15 cellular contexts compared by ENCODE assay signal in genomic region chr4:15040916-15041463, GRCh38. TPM values are rescaled to one million over a fixed set of nuclear protein-coding genes. Genes with fewer than 3 reads are reported as not detected.
DNase-seq lines count a peak whose midpoint lies in the region; ATAC-seq, FAIRE-seq and TF ChIP-seq lines count a peak whose summit lies in the region.
"Had no signal": no experiment of that assay in that cellular context is flagged by ENCODE, and none has a peak within 500 bp of the region (broad histone marks: within the 10 kb centered on the region; RNA-seq: fewer than 3 reads in every experiment).

No MANE protein-coding gene starts in this region.

- peaks cover 2 to 3% of the 10 kb centered on the region in 2 experiments for H3K36me3 ChIP-seq in keratinocyte (ENCODE audit: control insufficient read depth in 2 of 2, extremely low read depth in 1 of 2, insufficient read depth in 2 of 2, low read length in 2 of 2)
- no peaks in the 10 kb centered on the region for H3K36me3 ChIP-seq in thoracic aorta

- H2AFZ ChIP-seq in keratinocyte (ENCODE audit: control insufficient read depth, low read length): no peak overlapping the region

- dilution Hi-C loops in keratinocyte (cut with MboI; ENCODE audit: extremely low pct_ligation_motif_present, low sequenced_read_pairs): no loop called here

- H3K4me3 ChIP-seq in keratinocyte (ENCODE audit: control insufficient read depth in 2 of 3, extremely low read depth in 1 of 3, insufficient read depth in 2 of 3, low read depth in 1 of 3, low read length in 3 of 3) (no peak overlapping the region), thoracic aorta (no peak overlapping the region)
- H3K4me3 ChIP-seq: BLaER1 treated with 17β-estradiol and CSF1 and Interleukin-3, amounts not matched to agents 10 nM and 100 nM; tibial nerve had no signal

- H3K27ac ChIP-seq in cingulate gyrus (ENCODE audit: low read depth, low read length): peak overlapping the region; percentile 13
- H3K27ac ChIP-seq in keratinocyte (ENCODE audit: control insufficient read depth, insufficient read depth, low read length): no peak overlapping the region
- H3K27ac ChIP-seq in thoracic aorta: peak overlapping the region; percentile 11 to 70
- H3K27ac ChIP-seq: BLaER1 treated with 17β-estradiol and CSF1 and Interleukin-3, amounts not matched to agents 10 nM and 100 nM had no signal

- peak; percentile 48 for DNase-seq in LHCN-M2 (ENCODE audit: low read depth)
- no peak for DNase-seq in keratinocyte (ENCODE audit: low read depth, low spot score)
- DNase-seq in thoracic aorta (ENCODE audit: low spot score): no peak
- no peak for DNase-seq in DMS 273 (lab: John Stamatoyannopoulos, UW; ENCODE audit: unreplicated experiment)
- DNase-seq: aorta, left colon, NCI-H2029, NCI-H524, SHP77, T-helper 2 cell had no signal

- no peaks in the 10 kb centered on the region for H3K9me1 ChIP-seq in keratinocyte (ENCODE audit: control insufficient read depth, extremely low read depth, insufficient read depth, low read length)

- H3K4me2 ChIP-seq in keratinocyte (ENCODE audit: control insufficient read depth, extremely low read depth, insufficient read depth, low read depth, low read length): no peak overlapping the region
- H3K4me2 ChIP-seq: BLaER1 treated with 17β-estradiol and CSF1 and Interleukin-3, amounts not matched to agents 10 nM and 100 nM had no signal

- H4K20me1 ChIP-seq in keratinocyte (ENCODE audit: control insufficient read depth, extremely low read depth, insufficient read depth, low read length): no peaks in the 10 kb centered on the region

- H3K79me2 ChIP-seq in keratinocyte (ENCODE audit: control insufficient read depth, insufficient read depth, low read length): peaks cover 2% of the 10 kb centered on the region

- H3K4me1 ChIP-seq in keratinocyte (ENCODE audit: control insufficient read depth, extremely low read depth, insufficient read depth, low read length) (peaks cover 15% of the 10 kb centered on the region), thoracic aorta (ENCODE audit: control insufficient read depth in 1 of 2, low read depth in 2 of 2) (peaks cover 36 to 66% of the 10 kb centered on the region in 2 donors)

- no peak for ATAC-seq in thoracic aorta (ENCODE audit: insufficient number of reproducible peaks, low FRiP score, low read depth)
- ATAC-seq in GM18861 (IDR thresholded peaks at IDR 0.05; ENCODE audit: unreplicated experiment): no peak
- ATAC-seq in GM21786 (IDR thresholded peaks at IDR 0.05; ENCODE audit: unreplicated experiment): no peak
- ATAC-seq: left colon had no signal

- H3K9ac ChIP-seq in keratinocyte (ENCODE audit: control insufficient read depth, extremely low read depth, insufficient read depth, low read length): no peak overlapping the region
- H3K9ac ChIP-seq: BLaER1 treated with 17β-estradiol and CSF1 and Interleukin-3, amounts not matched to agents 10 nM and 100 nM had no signal

- no peaks in the 10 kb centered on the region for H3K27me3 ChIP-seq in keratinocyte (ENCODE audit: control insufficient read depth, extremely low read depth, insufficient read depth, low read length)
- no peaks in the 10 kb centered on the region for H3K27me3 ChIP-seq in thoracic aorta (replicated peaks; ENCODE audit: insufficient read depth)
- H3K27me3 ChIP-seq: BLaER1 treated with 17β-estradiol and CSF1 and Interleukin-3, amounts not matched to agents 10 nM and 100 nM; tibial nerve had no signal

- TF ChIP-seq CTCF in keratinocyte (optimal IDR thresholded peaks at IDR 0.05 in 1 of 3, IDR thresholded peaks at IDR 0.05 in 1 of 3, conservative IDR thresholded peaks at IDR 0.05 in 1 of 3; ENCODE audit: extremely low read depth in 1 of 3, insufficient read depth in 2 of 3, low read length in 3 of 3) (no peak), thoracic aorta (IDR thresholded peaks at IDR 0.05) (no peak)

- H3K9me3 ChIP-seq in keratinocyte (ENCODE audit: control insufficient read depth, low read depth, low read length) (no peaks in the 10 kb centered on the region), thoracic aorta (no peaks in the 10 kb centered on the region)
- H3K9me3 ChIP-seq: BLaER1 treated with 17β-estradiol and CSF1 and Interleukin-3, amounts not matched to agents 10 nM and 100 nM; tibial nerve had no signal

- FAIRE-seq in keratinocyte (lab: Jason Lieb, UNC): peak; percentile 56

RNA-seq across cellular contexts. Expression of gene CPEB2, which starts 38.7 kb away (rescaled TPM):
- total RNA-seq in LHCN-M2 (2014; rRNA removed): 10.8 and 17.4 TPM in 2 replicates
- 6.6 TPM for polyA plus RNA-seq in LHCN-M2 (2012)
- polyA plus RNA-seq in keratinocyte: 7.6 to 15.1 TPM (median 10.2 TPM) in 3 replicates
- 15.3 TPM for polyA plus RNA-seq in keratinocyte (2011; ENCODE audit: low read depth)
- 5.7 and 11.8 TPM in 2 replicates for polyA plus RNA-seq in keratinocyte (2011; cell fraction: cytosol; rRNA removed)
- 25.5 and 37.2 TPM in 2 replicates for polyA plus RNA-seq in keratinocyte (2011; cell fraction: nucleus; rRNA removed)
- 8.7 and 21.9 TPM in 2 replicates for polyA plus RNA-seq in keratinocyte (2012; ENCODE audit: low replicate concordance)
- 5.4 to 24.8 TPM (median 16.1 TPM) in 3 replicates for polyA minus RNA-seq in keratinocyte
- 6.3 TPM for polyA minus RNA-seq in keratinocyte (2011; cell fraction: cytosol; rRNA and poly(A)+ RNA removed)
- 19.0 and 46.3 TPM in 2 replicates for polyA minus RNA-seq in keratinocyte (2011; cell fraction: nucleus; rRNA and poly(A)+ RNA removed)
- 10 to 100 TPM; 31.0 to 33.4 TPM for total RNA-seq in thoracic aorta
